16 cellular contexts compared by ENCODE assay signal in genomic region chr13:24911135-24911524, GRCh38.
A peak's percentile ranks its signal among the peaks of the same experiment; 100 is the strongest.
DNase-seq lines count a peak whose midpoint lies in the region; ATAC-seq, FAIRE-seq and TF ChIP-seq lines count a peak whose summit lies in the region.
"Had no signal": no experiment of that assay in that cellular context is flagged by ENCODE, and none has a peak within 500 bp of the region (broad histone marks: within the 10 kb centered on the region; RNA-seq: fewer than 3 reads in every experiment).

No MANE protein-coding gene starts in this region.

- H3K27ac ChIP-seq in A549: peak overlapping the region; percentile 81 to 84
- H3K27ac ChIP-seq in GM23338 (ENCODE audit: low read depth): no peak overlapping the region
- no peak overlapping the region for H3K27ac ChIP-seq in RWPE1
- H3K27ac ChIP-seq in esophagus muscularis mucosa (replicated peaks in 1 of 4): no peak overlapping the region
- H3K27ac ChIP-seq: coronary artery, VCaP had no signal

- no peak overlapping the region for H2AFZ ChIP-seq in GM23338

- peak overlapping the region; percentile 61; the same call in 1 of the 2 replicates for H3K27ac Mint-ChIP-seq in GM23338
- H3K27ac Mint-ChIP-seq: activated T-helper 2 cell treated with anti-CD3 and anti-CD28 coated beads, Interferon-gamma antibody, Interleukin-2, Interleukin-4, amounts not matched to agents 10 μg/mL and 5 μg/mL and 100 μg/mL, durations not matched to agents 14 hours and 24 hours and 36 hours; CD4-positive, CD25-positive, alpha-beta regulatory T cell; natural killer cell had no signal

- H3K27me3 Mint-ChIP-seq in GM23338 (ENCODE audit: insufficient read depth, low read depth, poor library complexity): peaks cover 5% of the 10 kb centered on the region
- H3K27me3 Mint-ChIP-seq: CD4-positive, CD25-positive, alpha-beta regulatory T cell had no signal

- peaks cover 42% of the 10 kb centered on the region for H3K79me2 ChIP-seq in GM23338 (replicated peaks; ENCODE audit: insufficient read depth)

- H3K9me2 ChIP-seq in GM23338 (ENCODE audit: insufficient read depth): no peaks in the 10 kb centered on the region

- POLR2A ChIA-PET in A549 (lab: Yijun Ruan, JAX): no interaction called here
- POLR2A ChIA-PET in RWPE1 (lab: Yijun Ruan, JAX; ENCODE audit: low non-redundant PET): no interaction called here

- H3K27me3 ChIP-seq in GM23338 (ENCODE audit: insufficient read depth): no peaks in the 10 kb centered on the region
- no peaks in the 10 kb centered on the region for H3K27me3 ChIP-seq in esophagus muscularis mucosa

- peak in 1 of 2 experiments; percentile 64; a peak in 3 of 6 replicates for ATAC-seq in A549
- no peak for ATAC-seq in GM23338
- no peak for ATAC-seq in HG03457 (IDR thresholded peaks at IDR 0.05; ENCODE audit: unreplicated experiment)
- ATAC-seq in HG02870 (IDR thresholded peaks at IDR 0.05; ENCODE audit: unreplicated experiment): no peak
- ATAC-seq: GM12878, natural killer cell had no signal

- peaks cover 22% of the 10 kb centered on the region for H3K4me1 ChIP-seq in A549
- H3K4me1 ChIP-seq in GM23338 (ENCODE audit: insufficient read depth): no peaks in the 10 kb centered on the region
- no peaks in the 10 kb centered on the region for H3K4me1 ChIP-seq in esophagus muscularis mucosa

- no peaks in the 10 kb centered on the region for H3K9me3 Mint-ChIP-seq in GM23338
- H3K9me3 Mint-ChIP-seq: activated T-helper 2 cell treated with anti-CD3 and anti-CD28 coated beads, Interferon-gamma antibody, Interleukin-2, Interleukin-4, amounts not matched to agents 10 μg/mL and 5 μg/mL and 100 μg/mL, durations not matched to agents 14 hours and 24 hours and 36 hours; CD4-positive, CD25-positive, alpha-beta regulatory T cell; natural killer cell had no signal

- H3K9me3 ChIP-seq in A549 (no peaks in the 10 kb centered on the region), esophagus muscularis mucosa (no peaks in the 10 kb centered on the region)

- H3K4me3 ChIP-seq in A549 (no peak overlapping the region), GM23338 (no peak overlapping the region), fibroblast of mammary gland (ENCODE audit: control insufficient read depth, low read depth, low read length) (no peak overlapping the region), esophagus muscularis mucosa (no peak overlapping the region)
- H3K4me3 ChIP-seq: coronary artery, GM12878, smooth muscle cell had no signal

- FAIRE-seq in A549 (lab: Jason Lieb, UNC): no peak
- FAIRE-seq: GM12878 had no signal

- H3K36me3 Mint-ChIP-seq in GM23338 (ENCODE audit: low read depth): peaks cover 37% of the 10 kb centered on the region
- H3K36me3 Mint-ChIP-seq: natural killer cell had no signal

- 33% methylated on average over 4 of the region's 4 CpGs for WGBS in A549 (ENCODE audit: missing lambda C conversion rate)
- WGBS in esophagus muscularis mucosa: 84% methylated on average over 4 of the region's 4 CpGs

- TF ChIP-seq POLR2A in A549 (IDR thresholded peaks at IDR 0.05; ENCODE audit: low read length) (no peak), esophagus muscularis mucosa (IDR thresholded peaks at IDR 0.05; ENCODE audit: low read depth) (no peak)

- peak overlapping the region; percentile 59 for H3K4me2 ChIP-seq in A549
- no peak overlapping the region for H3K4me2 ChIP-seq in GM23338
- H3K4me2 ChIP-seq: smooth muscle cell had no signal

- CTCF ChIA-PET in A549 (lab: Yijun Ruan, JAX) (no interaction called here), RWPE1 (lab: Yijun Ruan, JAX) (no interaction called here)

- no peak for TF ChIP-seq RAD21 in A549 (conservative IDR thresholded peaks at IDR 0.05 in 1 of 2, IDR thresholded peaks at IDR 0.05 in 1 of 2)

- peaks cover 17% of the 10 kb centered on the region for H3K4me1 Mint-ChIP-seq in GM23338

- intact Hi-C loops in esophagus muscularis mucosa (cut with DNase I): no loop called here

- peak; percentile 4 to 64 for DNase-seq in A549 (ENCODE audit: low read depth in 1 of 2, low spot score in 1 of 2)
- no peak for DNase-seq in GM23338 (ENCODE audit: low spot score)
- peak; percentile 17 for DNase-seq in RWPE1 (ENCODE audit: low spot score)
- peak; percentile 72 for DNase-seq in fibroblast of mammary gland (ENCODE audit: low read depth)
- no peak for DNase-seq in esophagus muscularis mucosa (ENCODE audit: extremely low spot score)
- DNase-seq in activated CD4-positive, alpha-beta T cell treated with anti-CD3 and anti-CD28 coated beads, Interleukin-2, amount 50 U/mL, for 1 hour: no peak
- DNase-seq: CD4-positive, CD25-positive, alpha-beta regulatory T cell; natural killer cell; NCI-H187 treated with DMSO at 0.1 percent for 48 hours had no signal

- H3K4me3 Mint-ChIP-seq in GM23338: no peak overlapping the region
- H3K4me3 Mint-ChIP-seq: natural killer cell had no signal

- H4K20me1 ChIP-seq in GM23338 (replicated peaks; ENCODE audit: insufficient read depth): peaks cover 25% of the 10 kb centered on the region; the same call in 1 of the 2 replicates

- no peak for TF ChIP-seq EP300 in A549 (IDR thresholded peaks at IDR 0.05)
- TF ChIP-seq EP300 in esophagus muscularis mucosa (IDR thresholded peaks at IDR 0.05): no peak

- H3K36me3 ChIP-seq in GM23338 (ENCODE audit: insufficient read depth) (peaks cover 40% of the 10 kb centered on the region; the same call in 1 of the 2 replicates), esophagus muscularis mucosa (peaks cover 19 to 57% (median 28%) of the 10 kb centered on the region in 4 donors)

- TF ChIP-seq CTCF in A549 (IDR thresholded peaks at IDR 0.05): no peak
- no peak for TF ChIP-seq CTCF in GM23338 (conservative IDR thresholded peaks at IDR 0.05; ENCODE audit: low read depth in 2 of 2)
- no peak for TF ChIP-seq CTCF in RWPE1 (conservative IDR thresholded peaks at IDR 0.05; ENCODE audit: low read depth)
- TF ChIP-seq CTCF in fibroblast of mammary gland (conservative IDR thresholded peaks at IDR 0.05; ENCODE audit: control insufficient read depth, insufficient read depth, low read depth, low read length): no peak
- no peak for TF ChIP-seq CTCF in esophagus muscularis mucosa (IDR thresholded peaks at IDR 0.05)

- no peaks in the 10 kb centered on the region for H3F3A ChIP-seq in GM23338 (replicated peaks; ENCODE audit: low read depth)

TF ChIP-seq in A549, 52 proteins besides CTCF, POLR2A, EP300 and RAD21:
- TF ChIP-seq FOSL2 (IDR thresholded peaks at IDR 0.05) (no peak), FOSL2 (CRISPR knock-in tag; IDR thresholded peaks at IDR 0.05) (peak; percentile 71), MAFK (IDR thresholded peaks at IDR 0.05; ENCODE audit: partially characterized antibody) (peak; percentile 61), BHLHE40 (IDR thresholded peaks at IDR 0.05; ENCODE audit: low read depth, low read length) (no peak), USF2 (IDR thresholded peaks at IDR 0.05) (peak; percentile 40; the same call in 1 of the 2 replicates), NFE2L2 (conservative IDR thresholded peaks at IDR 0.05; ENCODE audit: low read length) (peak; percentile 74)

TF ChIP-seq in GM23338, 12 proteins besides CTCF, POLR2A, EP300 and RAD21:
- no peak for TF ChIP-seq STAT1 (IDR thresholded peaks at IDR 0.05; ENCODE audit: unreplicated experiment)
- TF ChIP-seq POLR2AphosphoS5 (IDR thresholded peaks at IDR 0.05; ENCODE audit: low read depth): no peak
- no peak for TF ChIP-seq ZNF114 (CRISPR knock-in tag; IDR thresholded peaks at IDR 0.05)
- no peak for TF ChIP-seq ZNF331 (CRISPR knock-in tag; IDR thresholded peaks at IDR 0.05; ENCODE audit: low read depth)

Comparison
In these comparisons a context has a peak if more than half of its experiments do, and no peak if none do; other contexts are left out.
1. DNase-seq: peak in A549 (2 of 2), RWPE1 (single experiment) and fibroblast of mammary gland (single experiment); none in GM23338 (single experiment), esophagus muscularis mucosa (single experiment) and activated CD4-positive, alpha-beta T cell treated with anti-CD3 and anti-CD28 coated beads, Interleukin-2, amount 50 U/mL, for 1 hour (single experiment).
2. H3K27ac ChIP-seq: peak in A549 (2 of 2); none in GM23338 (single experiment), RWPE1 (single experiment) and esophagus muscularis mucosa (0 of 4).